1 cellular context compared by ENCODE assay signal in genomic region chr2:37268111-37268510, GRCh38.
A peak's percentile ranks its signal among the peaks of the same experiment; 100 is the strongest.
TF ChIP-seq lines count a peak whose summit lies in the region.

No MANE protein-coding gene starts in this region.

TF ChIP-seq in A549, 52 proteins besides CTCF, POLR2A, EP300 and RAD21 (continued from another document):
- TF ChIP-seq REST (IDR thresholded peaks at IDR 0.05), result peak; percentile 52; the same call in 1 of the 2 replicates
- TF ChIP-seq MAFK (IDR thresholded peaks at IDR 0.05; ENCODE audit: partially characterized antibody), result no peak
- no peak for TF ChIP-seq RARB (CRISPR knock-in tag; IDR thresholded peaks at IDR 0.05)
- TF ChIP-seq GATA3 (IDR thresholded peaks at IDR 0.05; ENCODE audit: borderline replicate concordance), result no peak
- TF ChIP-seq BCL3 (IDR thresholded peaks at IDR 0.05), result no peak
- no peak for TF ChIP-seq CBX2 (IDR thresholded peaks at IDR 0.05; ENCODE audit: borderline replicate concordance, low read depth)
- no peak for TF ChIP-seq NR3C1 (IDR thresholded peaks at IDR 0.05)
TF ChIP-seq in A549: peak in this region for 1.
